19 cellular contexts compared by ENCODE assay signal in the genomic region with DNA sequence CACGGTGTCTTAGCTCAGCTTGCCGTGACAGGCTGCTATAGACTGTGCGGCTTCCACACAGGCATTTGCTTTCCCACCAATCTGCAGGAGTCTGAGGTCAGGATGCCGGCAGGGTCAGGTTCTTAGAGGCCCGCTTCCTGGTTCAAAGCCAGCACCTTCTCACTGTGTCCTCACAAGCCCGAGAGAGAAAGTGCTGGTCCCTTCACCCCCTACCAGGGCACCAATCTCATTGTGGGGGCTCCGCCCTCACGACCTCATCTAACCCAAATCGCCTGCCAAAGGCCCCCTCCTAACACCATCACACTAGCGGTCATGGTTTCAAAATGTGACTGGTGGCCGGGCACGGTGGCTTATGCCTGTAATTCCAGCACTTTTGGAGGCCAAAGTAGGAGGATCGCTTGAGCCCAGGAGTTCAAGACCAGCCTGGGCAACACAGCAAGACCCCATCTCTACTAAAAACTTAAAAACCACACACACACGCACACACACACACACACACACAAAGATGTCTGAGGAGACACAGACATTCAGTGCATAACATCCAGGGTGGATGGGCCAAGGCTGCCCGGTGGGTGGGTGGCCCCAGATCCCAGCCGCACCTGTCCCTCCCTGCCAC. TPM values are rescaled to one million over a fixed set of nuclear protein-coding genes. Genes with fewer than 3 reads are reported as not detected.
"Had no signal": no experiment of that assay in that cellular context is flagged by ENCODE, and none has a peak within 500 bp of the region (broad histone marks: within the 10 kb centered on the region; RNA-seq: fewer than 3 reads in every experiment).

No MANE protein-coding gene starts in this region.

- H3K4me3 ChIP-seq: gastroesophageal sphincter, heart left ventricle, sigmoid colon, testis, upper lobe of left lung had no signal

- ATAC-seq: activated naive CD4-positive, alpha-beta T cell treated with anti-CD3 and anti-CD28 coated beads, Interleukin-2, amount 50 U/mL, for 72 hours; gastroesophageal sphincter; heart left ventricle; stimulated activated memory B cell treated with anti-CD40 and anti-IgM and Interleukin-4, amounts not matched to agents 10 μg/mL and 1 μg/mL and 100 μg/mL, for 72 hours had no signal

- H3K27me3 ChIP-seq: testis had no signal

- H3K27ac Mint-ChIP-seq: activated CD4-positive, alpha-beta memory T cell treated with anti-CD3 and anti-CD28 coated beads for 36 hours; activated naive CD4-positive, alpha-beta T cell treated with anti-CD3 and anti-CD28 coated beads, Interleukin-2, amount 50 U/mL, for 72 hours; activated T-helper 1 cell treated with anti-CD3 and anti-CD28 coated beads, Interleukin-12 subunit alpha, Interleukin-12 subunit beta, Interleukin-2, Interleukin-4 antibody, amounts not matched to agents 30 ng/mL and 10 ng/mL and 1 ng/mL, durations not matched to agents 14 hours and 24 hours and 36 hours; memory B cell; stimulated activated memory B cell treated with anti-CD40 and anti-IgM and Interleukin-4, amounts not matched to agents 10 μg/mL and 1 μg/mL and 100 μg/mL, for 72 hours had no signal

- H3K27ac ChIP-seq: gastroesophageal sphincter, heart left ventricle, sigmoid colon, testis, upper lobe of left lung had no signal

- H3K4me1 ChIP-seq: gastroesophageal sphincter, testis had no signal

- DNase-seq: activated CD4-positive, alpha-beta memory T cell treated with anti-CD3 and anti-CD28 coated beads for 36 hours; activated CD4-positive, alpha-beta T cell treated with anti-CD3 and anti-CD28 coated beads for 4 hours; activated gamma-delta T cell treated with Interleukin-2 at 50 U/mL for 16 hours; activated T-cell treated with anti-CD3 and anti-CD28 coated beads for 4 hours; cerebellar nuclear complex; cortex of kidney; effector CD4-positive, alpha-beta T cell; kidney glomerular epithelial cell; sigmoid colon; stimulated activated CD4-positive, alpha-beta T cell treated with anti-CD3 and anti-CD28 coated beads, Interleukin-4, amount 100 ng/mL, for 4 hours; testis had no signal

- H3K36me3 Mint-ChIP-seq: activated CD4-positive, alpha-beta memory T cell treated with anti-CD3 and anti-CD28 coated beads for 36 hours; activated naive CD4-positive, alpha-beta T cell treated with anti-CD3 and anti-CD28 coated beads, Interleukin-2, amount 50 U/mL, for 72 hours; memory B cell; stimulated activated memory B cell treated with anti-CD40 and anti-IgM and Interleukin-4, amounts not matched to agents 10 μg/mL and 1 μg/mL and 100 μg/mL, for 72 hours had no signal

- H3K36me3 ChIP-seq: gastroesophageal sphincter, heart left ventricle, sigmoid colon, upper lobe of left lung had no signal

- H3K4me3 Mint-ChIP-seq: activated CD4-positive, alpha-beta memory T cell treated with anti-CD3 and anti-CD28 coated beads for 36 hours; activated T-helper 1 cell treated with anti-CD3 and anti-CD28 coated beads, Interleukin-12 subunit alpha, Interleukin-12 subunit beta, Interleukin-2, Interleukin-4 antibody, amounts not matched to agents 30 ng/mL and 10 ng/mL and 1 ng/mL, durations not matched to agents 14 hours and 24 hours and 36 hours; memory B cell; stimulated activated memory B cell treated with anti-CD40 and anti-IgM and Interleukin-4, amounts not matched to agents 10 μg/mL and 1 μg/mL and 100 μg/mL, for 72 hours; T-helper 2 cell treated with Interferon-gamma antibody and Interleukin-4, amounts not matched to agents 5 μg/mL and 100 μg/mL, for 36 hours had no signal

- H3K9me3 ChIP-seq: gastroesophageal sphincter, heart left ventricle, sigmoid colon, testis, upper lobe of left lung had no signal

RNA-seq across cellular contexts. Expression of a gene that starts 26.8 kb away (rescaled TPM):
- total RNA-seq: activated naive CD4-positive, alpha-beta T cell treated with anti-CD3 and anti-CD28 coated beads, Interleukin-2, amount 50 U/mL, for 72 hours had no signal
